Comparison of ENCODE assay signal across 30 cellular contexts in the genomic region with DNA sequence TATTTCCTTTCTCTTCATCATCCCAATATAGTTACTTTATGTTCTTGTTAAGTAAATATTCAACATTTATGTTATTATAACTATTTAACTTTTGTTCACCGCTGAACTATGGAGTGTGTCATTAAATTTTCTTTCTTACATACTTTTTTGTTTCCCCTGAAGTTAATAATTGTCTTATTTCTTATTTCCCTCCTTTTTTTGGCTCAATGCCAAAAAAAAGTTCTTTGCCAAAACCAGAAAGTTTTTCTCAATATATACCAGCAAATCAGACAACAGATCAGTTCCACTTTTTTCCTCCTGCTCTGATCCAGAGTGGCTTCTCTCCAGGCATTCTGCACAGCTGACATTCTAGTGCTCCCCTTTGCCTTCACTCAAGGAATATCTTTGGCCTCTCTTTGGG.
"Had no signal": no experiment of that assay in that cellular context is flagged by ENCODE, and none has a peak within 500 bp of the region (broad histone marks: within the 10 kb centered on the region; RNA-seq: fewer than 3 reads in every experiment).

No MANE protein-coding gene starts in this region.

- H3K27me3 Mint-ChIP-seq: memory B cell; naive B cell; natural killer cell treated with Interleukin-12 subunit alpha and Interleukin-12 subunit beta and Interleukin-15 and Interleukin-18, amount 100 ng/mL, for 72 hours; stimulated activated naive CD8-positive, alpha-beta T cell treated with anti-CD3 and anti-CD28 coated beads, Interleukin-15, amount 100 ng/mL, for 72 hours had no signal

- H3K4me1 Mint-ChIP-seq: memory B cell; mesothelial cell of epicardium; naive B cell; neural crest cell; stimulated activated naive CD8-positive, alpha-beta T cell treated with anti-CD3 and anti-CD28 coated beads, Interleukin-15, amount 100 ng/mL, for 72 hours had no signal

- DNase-seq: dermis blood vessel endothelial cell; effector memory CD4-positive, alpha-beta T cell; foreskin keratinocyte; glutamatergic neuron; heart right ventricle; hippocampal formation; islet precursor cell; kidney glomerular epithelial cell; mucosa of descending colon; naive B cell; pancreas; right lobe of liver; small intestine; stimulated activated CD4-positive, alpha-beta T cell treated with anti-CD3 and anti-CD28 coated beads, Interleukin-15, amount 100 ng/mL, for 24 hours; stimulated activated CD4-positive, alpha-beta T cell treated with anti-CD3 and anti-CD28 coated beads, Interleukin-2, amount 100 ng/mL, for 48 hours; stimulated activated naive CD4-positive, alpha-beta T cell; stimulated activated naive CD8-positive, alpha-beta T cell treated with anti-CD3 and anti-CD28 coated beads, Interleukin-15, amount 100 ng/mL, for 72 hours; trophoblast cell had no signal

- H3K27ac Mint-ChIP-seq: memory B cell; mesothelial cell of epicardium; natural killer cell treated with Interleukin-12 subunit alpha and Interleukin-12 subunit beta and Interleukin-15 and Interleukin-18, amount 100 ng/mL, for 72 hours; stimulated activated naive CD8-positive, alpha-beta T cell treated with anti-CD3 and anti-CD28 coated beads, Interleukin-15, amount 100 ng/mL, for 72 hours had no signal

- H3K4me3 ChIP-seq: coronary artery, esophagus muscularis mucosa, gastroesophageal sphincter, heart right ventricle, lung, mucosa of descending colon, pancreas, right lobe of liver, suprapubic skin, vagina had no signal

- ATAC-seq: foreskin keratinocyte; gastroesophageal sphincter; heart right ventricle; mucosa of descending colon; natural killer cell treated with Interleukin-12 subunit alpha and Interleukin-12 subunit beta and Interleukin-15 and Interleukin-18, amount 100 ng/mL, for 72 hours; pancreas; stimulated activated naive CD8-positive, alpha-beta T cell treated with anti-CD3 and anti-CD28 coated beads, Interleukin-15, amount 100 ng/mL, for 72 hours had no signal

- H3K4me1 ChIP-seq: esophagus muscularis mucosa, foreskin keratinocyte, gastroesophageal sphincter, pancreas, suprapubic skin, vagina had no signal

- FAIRE-seq: endothelial cell of umbilical vein, pancreas, small intestine had no signal

- H3K27ac ChIP-seq: coronary artery, esophagus muscularis mucosa, foreskin keratinocyte, gastroesophageal sphincter, heart right ventricle, neutrophil, pancreas, right lobe of liver, suprapubic skin, vagina had no signal

- H3K36me3 ChIP-seq: esophagus muscularis mucosa, gastroesophageal sphincter, heart right ventricle, neutrophil, pancreas, right lobe of liver, suprapubic skin, vagina had no signal

- H3K27me3 ChIP-seq: esophagus muscularis mucosa, foreskin keratinocyte, gastroesophageal sphincter, heart right ventricle, neutrophil, pancreas, right lobe of liver, suprapubic skin, vagina had no signal

- H3K9me3 Mint-ChIP-seq: mesothelial cell of epicardium had no signal

- H3K36me3 Mint-ChIP-seq: memory B cell, mesothelial cell of epicardium, naive B cell had no signal

- H3K4me3 Mint-ChIP-seq: memory B cell; mesothelial cell of epicardium; naive B cell; natural killer cell treated with Interleukin-12 subunit alpha and Interleukin-12 subunit beta and Interleukin-15 and Interleukin-18, amount 100 ng/mL, for 72 hours; neural crest cell; stimulated activated naive CD8-positive, alpha-beta T cell treated with anti-CD3 and anti-CD28 coated beads, Interleukin-15, amount 100 ng/mL, for 72 hours had no signal

- H3K9me3 ChIP-seq: esophagus muscularis mucosa, gastroesophageal sphincter, heart right ventricle, mucosa of descending colon, neutrophil, pancreas, right lobe of liver, suprapubic skin, vagina had no signal
